In the genomic region with DNA sequence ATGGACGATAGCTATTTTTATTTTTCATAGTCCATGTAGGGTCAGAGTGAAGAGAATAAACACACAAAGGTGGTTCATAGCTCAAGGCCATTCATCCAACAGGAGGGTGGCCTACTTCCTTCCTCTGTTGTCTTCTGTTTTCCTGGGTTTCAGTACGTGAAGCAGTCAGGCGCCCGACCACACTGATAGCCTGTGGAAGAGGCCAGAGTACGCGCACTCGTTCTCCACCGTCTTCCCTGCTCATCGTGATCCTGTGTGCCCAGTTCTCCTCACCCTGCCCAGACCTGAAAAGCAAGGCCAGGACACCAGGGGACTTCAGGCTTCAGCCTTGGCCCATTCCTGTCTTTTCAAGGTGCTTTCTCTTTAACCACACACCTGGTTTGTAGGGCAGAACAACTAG, we compare ENCODE assay signal across 8 cellular contexts.
"Had no signal": no experiment of that assay in that cellular context is flagged by ENCODE, and none has a peak within 500 bp of the region (broad histone marks: within the 10 kb centered on the region; RNA-seq: fewer than 3 reads in every experiment).

No MANE protein-coding gene starts in this region.

- H3K4me2 ChIP-seq: GM23338 had no signal

- H3K27ac ChIP-seq: HL-60 had no signal

- H2AFZ ChIP-seq: GM23338 had no signal

- H3K4me3 ChIP-seq: GM23338, K562 had no signal

- DNase-seq: H9, HCEC 1CT, IMR-90 had no signal

- H3K27ac Mint-ChIP-seq: GM23338, H9 had no signal

- FAIRE-seq: H1, H54, K562 had no signal

- H3K4me3 Mint-ChIP-seq: GM23338, H9 had no signal

- ATAC-seq: GM23338, K562 had no signal
